ENCODE assay signal across 7 cellular contexts in the genomic region with DNA sequence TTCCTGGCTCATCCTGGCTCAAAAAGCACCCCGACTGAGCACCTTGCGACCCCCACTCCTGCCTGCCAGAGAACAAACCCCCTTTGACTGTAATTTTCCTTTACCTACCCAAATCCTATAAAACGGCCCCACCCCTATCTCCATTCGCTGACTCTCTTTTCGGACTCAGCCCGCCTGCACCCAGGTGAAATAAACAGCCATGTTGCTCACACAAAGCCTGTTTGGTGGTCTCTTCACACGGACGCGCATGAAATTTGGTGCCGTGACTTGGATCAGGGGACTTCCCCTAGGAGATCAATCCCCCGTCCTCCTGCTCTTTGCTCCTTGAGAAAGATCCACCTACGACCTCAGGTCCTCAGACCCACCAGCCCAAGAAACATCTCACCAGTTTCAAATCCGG.
A peak's percentile ranks its signal among the peaks of the same experiment; 100 is the strongest.
DNase-seq lines count a peak whose midpoint lies in the region; ATAC-seq and TF ChIP-seq lines count a peak whose summit lies in the region.
"Not testable (repeated sequence)": the region's sequence is repeated elsewhere in the genome, so short reads cannot be mapped to it uniquely, and the experiment has no call there.

No MANE protein-coding gene starts in this region.

- H3K56ac ChIP-seq in H9 (ENCODE audit: insufficient read length, low read depth, low read length) = not testable (repeated sequence)
- peak overlapping the region; percentile 76 for H3K56ac ChIP-seq in mesendoderm (ENCODE audit: low read length)

- peaks cover 59 to 71% of the 10 kb centered on the region in 2 experiments for H3K4me1 Mint-ChIP-seq in H9
- peaks cover 38% of the 10 kb centered on the region for H3K4me1 Mint-ChIP-seq in WTC11
- peaks cover 46% of the 10 kb centered on the region for H3K4me1 Mint-ChIP-seq in endothelial cell (ENCODE audit: unreplicated experiment)
- peaks cover 14% of the 10 kb centered on the region for H3K4me1 Mint-ChIP-seq in neural progenitor cell
- not testable (repeated sequence) for H3K4me1 Mint-ChIP-seq in type B pancreatic cell (ENCODE audit: unreplicated experiment)

- POLR2A ChIA-PET in WTC11 (lab: Charles Lee) = interaction anchor here (1.4 kb wide), 1 partner anchor 135 kb away, joined by 3 read pairs; no protein-coding TSS in a partner anchor

- H3K4me1 ChIP-seq in H9 (ENCODE audit: insufficient read depth, low read length); mesendoderm (ENCODE audit: control insufficient read depth, low read depth, low read length); neural progenitor cell: not testable (repeated sequence)

- H2BK120ac ChIP-seq in H9 (ENCODE audit: low read depth, low read length, poor library complexity, severe bottlenecking); mesendoderm (ENCODE audit: low read depth, low read length): not testable (repeated sequence)

- CTCF ChIA-PET in WTC11 (lab: Charles Lee) = not testable (repeated sequence)

- DNase-seq in H9; endothelial cell (ENCODE audit: low spot score); mesendoderm; neural progenitor cell (ENCODE audit: low spot score); type B pancreatic cell (ENCODE audit: extremely low spot score, unreplicated experiment): not testable (repeated sequence)
- peak; percentile 30 for DNase-seq in WTC11 (ENCODE audit: low spot score)

- H3K27ac ChIP-seq in H9 (ENCODE audit: insufficient read length, low read depth, low read length) (peak overlapping the region; percentile 84), mesendoderm (ENCODE audit: low read depth, low read length) (peak overlapping the region; percentile 51)
- H3K27ac ChIP-seq in neural progenitor cell = not testable (repeated sequence)

- not testable (repeated sequence) for H3K4ac ChIP-seq in H9 (ENCODE audit: low read depth, low read length); mesendoderm (ENCODE audit: low read depth, low read length)

- H3K4me3 Mint-ChIP-seq in H9 (peak overlapping the region; percentile 99), WTC11 (peak overlapping the region; percentile 97), endothelial cell (ENCODE audit: unreplicated experiment) (peak overlapping the region; percentile 91), type B pancreatic cell (peak overlapping the region; percentile 80)
- not testable (repeated sequence) for H3K4me3 Mint-ChIP-seq in neural progenitor cell

- not testable (repeated sequence) for H2BK12ac ChIP-seq in H9 (ENCODE audit: insufficient read length, low read depth, low read length)

- not testable (repeated sequence) for H2BK5ac ChIP-seq in H9 (ENCODE audit: insufficient read length, low read length); mesendoderm (ENCODE audit: low read length)

- no CpG with 5 or more reads among the region's 13 CpGs for WGBS in H9 (ENCODE audit: extremely low coverage, insufficient read length, low lambda C conversion rate)
- no CpG with 5 or more reads among the region's 13 CpGs for WGBS in mesendoderm (ENCODE audit: extremely low coverage, insufficient coverage, low lambda C conversion rate)

- H3K27ac Mint-ChIP-seq in H9 (peak overlapping the region; percentile 99), WTC11 (peak overlapping the region; percentile 97), endothelial cell (ENCODE audit: unreplicated experiment) (peak overlapping the region; percentile 17), type B pancreatic cell (peak overlapping the region; percentile 72)
- not testable (repeated sequence) for H3K27ac Mint-ChIP-seq in neural progenitor cell

- not testable (repeated sequence) for TF ChIP-seq CTCF in H9 (conservative IDR thresholded peaks at IDR 0.05); WTC11 (IDR thresholded peaks at IDR 0.05); endothelial cell (IDR thresholded peaks at IDR 0.05; ENCODE audit: unreplicated experiment); neural progenitor cell (IDR thresholded peaks at IDR 0.05); type B pancreatic cell (conservative IDR thresholded peaks at IDR 0.05)

- peaks cover 0 to 25% of the 10 kb centered on the region in 2 experiments; a peak in 4 of 5 replicates for H3K9me3 Mint-ChIP-seq in H9
- H3K9me3 Mint-ChIP-seq in WTC11; endothelial cell (ENCODE audit: unreplicated experiment); neural progenitor cell; type B pancreatic cell: not testable (repeated sequence)

- not testable (repeated sequence) for H2AK5ac ChIP-seq in H9 (ENCODE audit: insufficient read length, low read length); mesendoderm (ENCODE audit: low read length)

- H3K14ac ChIP-seq in H9 (ENCODE audit: insufficient read depth, low read length) = not testable (repeated sequence)

- H3K9ac ChIP-seq in H9 (ENCODE audit: extremely low read depth, insufficient read length, low read length) = peak overlapping the region; percentile 91
- H3K9ac ChIP-seq in mesendoderm (ENCODE audit: low read length) = peak overlapping the region; percentile 82
- H3K9ac ChIP-seq in neural progenitor cell = not testable (repeated sequence)

- not testable (repeated sequence) for H2AFZ ChIP-seq in H9 (ENCODE audit: low read length); neural progenitor cell (replicated peaks)

- not testable (repeated sequence) for H3K9me3 ChIP-seq in H9 (ENCODE audit: control insufficient read depth, low read depth, low read length); neural progenitor cell (ENCODE audit: low read depth)

- H3K79me2 ChIP-seq in H9 (ENCODE audit: insufficient read depth, low read length) (peaks cover 16% of the 10 kb centered on the region; the same call in 1 of the 2 replicates), mesendoderm (ENCODE audit: control insufficient read depth, insufficient read depth, low read length) (peaks cover 11% of the 10 kb centered on the region)
- H3K79me2 ChIP-seq in neural progenitor cell (ENCODE audit: low read depth) = not testable (repeated sequence)

- ATAC-seq in WTC11 = not testable (repeated sequence)

- peaks cover 48 to 53% (median 48%) of the 10 kb centered on the region in 3 experiments for H3K36me3 Mint-ChIP-seq in H9 (ENCODE audit: insufficient read depth in 1 of 3, low read depth in 3 of 3)
- H3K36me3 Mint-ChIP-seq in WTC11 = peaks cover 54% of the 10 kb centered on the region
- H3K36me3 Mint-ChIP-seq in endothelial cell (ENCODE audit: low read depth, unreplicated experiment); neural progenitor cell; type B pancreatic cell: not testable (repeated sequence)

- not testable (repeated sequence) for H4K5ac ChIP-seq in H9 (ENCODE audit: insufficient read length, low read depth, low read length); mesendoderm (ENCODE audit: low read length)

- not testable (repeated sequence) for H3K18ac ChIP-seq in H9 (ENCODE audit: insufficient read length, low read depth, low read length); mesendoderm (ENCODE audit: low read length)

- not testable (repeated sequence) for H4K91ac ChIP-seq in H9 (ENCODE audit: insufficient read length, low read depth, low read length)

- peak overlapping the region; percentile 74 for H3K4me2 ChIP-seq in H9 (ENCODE audit: insufficient read depth, insufficient read length, low read length)
- H3K4me2 ChIP-seq in mesendoderm (ENCODE audit: low read length) = peak overlapping the region; percentile 20
- peak overlapping the region; percentile 69 for H3K4me2 ChIP-seq in neural progenitor cell

- not testable (repeated sequence) for H3K23ac ChIP-seq in H9 (ENCODE audit: insufficient read length, low read depth, low read length); mesendoderm (ENCODE audit: low read length)

- not testable (repeated sequence) for H4K20me1 ChIP-seq in H9 (ENCODE audit: control insufficient read depth, insufficient read depth, insufficient read length); neural progenitor cell (ENCODE audit: low read depth)

- not testable (repeated sequence) for H3T11ph ChIP-seq in H9 (ENCODE audit: low read length)

- H3K27me3 Mint-ChIP-seq in H9 (ENCODE audit: low read depth); WTC11 (ENCODE audit: low read depth); neural progenitor cell (ENCODE audit: insufficient read depth, low read depth): not testable (repeated sequence)
- H3K27me3 Mint-ChIP-seq in endothelial cell (ENCODE audit: unreplicated experiment) (peaks cover 13% of the 10 kb centered on the region), type B pancreatic cell (peaks cover 55% of the 10 kb centered on the region)

- H3K27me3 ChIP-seq in H9 (ENCODE audit: insufficient read depth, low read length); mesendoderm (ENCODE audit: insufficient read depth, low read length, poor library complexity): not testable (repeated sequence)
- H3K27me3 ChIP-seq in neural progenitor cell = peaks cover 38% of the 10 kb centered on the region

- H3F3A ChIP-seq in neural progenitor cell (ENCODE audit: low read depth) = not testable (repeated sequence)

- H2BK15ac ChIP-seq in H9 (ENCODE audit: low read depth, low read length); mesendoderm (replicated peaks; ENCODE audit: low read depth): not testable (repeated sequence)

- H3K4me3 ChIP-seq in iPS-11a (ENCODE audit: low read depth, low read length) (peak overlapping the region; percentile 69), mesendoderm (ENCODE audit: low read length) (peak overlapping the region; percentile 40), neural progenitor cell (peak overlapping the region; percentile 35)

- H3K23me2 ChIP-seq in H9 (ENCODE audit: insufficient read length, low read depth, low read length, poor library complexity, severe bottlenecking) = not testable (repeated sequence)

- not testable (repeated sequence) for H4K8ac ChIP-seq in H9 (replicated peaks; ENCODE audit: insufficient read length, low read depth, low read length); mesendoderm (ENCODE audit: low read depth, low read length)

- H3K79me1 ChIP-seq in H9 (ENCODE audit: insufficient read depth, low read depth, low read length, poor library complexity, severe bottlenecking); mesendoderm (ENCODE audit: low read length): not testable (repeated sequence)

- H2BK20ac ChIP-seq in H9 (ENCODE audit: low read depth, low read length, poor library complexity, severe bottlenecking) = not testable (repeated sequence)

- not testable (repeated sequence) for H3K36me3 ChIP-seq in mesendoderm (ENCODE audit: control insufficient read depth, insufficient read depth, low read length); neural progenitor cell

TF ChIP-seq in WTC11, 78 proteins besides CTCF, POLR2A, EP300 and RAD21:
- TF ChIP-seq NFE2L1 (CRISPR knock-in tag; IDR thresholded peaks at IDR 0.05) = 0 out of 2 replicates have a peak, but pooled peaks have one; percentile 7
TF ChIP-seq in WTC11: peak in this region for 1; not testable (repeated sequence) for 77.

Comparison
In these comparisons a context has a peak if more than half of its experiments do, and no peak if none do; other contexts are left out.
1. H3K4me2 ChIP-seq: peak in every context shown above with its lines; median percentile 74 in H9; 69 in neural progenitor cell; 20 in mesendoderm.